ENCODE assay signal across 8 cellular contexts in genomic region chr1:9626201-9626608, GRCh38. TPM values are rescaled to one million over a fixed set of nuclear protein-coding genes. Genes with fewer than 3 reads are reported as not detected.
DNase-seq lines count a peak whose midpoint lies in the region; ATAC-seq and TF ChIP-seq lines count a peak whose summit lies in the region.

No MANE protein-coding gene starts in this region.

- peak overlapping the region; percentile 88 for H3K4me3 Mint-ChIP-seq in activated CD8-positive, alpha-beta T cell treated with anti-CD3 and anti-CD28 coated beads, Interleukin-2, amount 10 ng/mL, durations not matched to agents 7 days and 5 days
- H3K4me3 Mint-ChIP-seq in stimulated activated naive CD8-positive, alpha-beta T cell treated with anti-CD3 and anti-CD28 coated beads, Interleukin-15, amount 100 ng/mL, for 72 hours: peak overlapping the region; percentile 88 to 100
- no peak overlapping the region for H3K4me3 Mint-ChIP-seq in progenitor cell of endocrine pancreas (ENCODE audit: low read depth)

- peak overlapping the region; percentile 82 for H3K27ac Mint-ChIP-seq in activated CD8-positive, alpha-beta T cell treated with anti-CD3 and anti-CD28 coated beads, Interleukin-2, amount 10 ng/mL, durations not matched to agents 7 days and 5 days
- peak overlapping the region; percentile 37 to 58 for H3K27ac Mint-ChIP-seq in stimulated activated naive CD8-positive, alpha-beta T cell treated with anti-CD3 and anti-CD28 coated beads, Interleukin-15, amount 100 ng/mL, for 72 hours
- no peak overlapping the region for H3K27ac Mint-ChIP-seq in progenitor cell of endocrine pancreas

- peaks cover 10% of the 10 kb centered on the region for H3K4me1 ChIP-seq in mammary epithelial cell (ENCODE audit: insufficient read depth, low read length)
- H3K4me1 ChIP-seq in breast epithelium: no peaks in the 10 kb centered on the region
- peaks cover 13% of the 10 kb centered on the region for H3K4me1 ChIP-seq in vagina
- H3K4me1 ChIP-seq in body of pancreas: no peaks in the 10 kb centered on the region

- H3K27me3 ChIP-seq in mammary epithelial cell (ENCODE audit: insufficient read depth, low read length): no peaks in the 10 kb centered on the region
- H3K27me3 ChIP-seq in breast epithelium: peaks cover 0 to 9% of the 10 kb centered on the region in 2 donors
- H3K27me3 ChIP-seq in vagina: no peaks in the 10 kb centered on the region
- no peaks in the 10 kb centered on the region for H3K27me3 ChIP-seq in body of pancreas

- no TSS peak for BruUV-seq in mammary epithelial cell (replicated peaks; lab: Mats Ljungman, UMichigan)

- dilution Hi-C loops in mammary epithelial cell (cut with HindIII; ENCODE audit: low sequenced_read_pairs): loop anchor here (5.0 kb wide), 1 partner anchor 39 kb away; the partner anchor contains the start of gene TMEM201

- 25% methylated on average over 4 of the region's 9 CpGs for WGBS in mammary epithelial cell (ENCODE audit: low coverage, missing lambda C conversion rate)
- WGBS in body of pancreas, 2 donors: 51 to 56% methylated on average over 9 of the region's 9 CpGs

- H3K4me3 ChIP-seq in mammary epithelial cell (replicated peaks in 1 of 3; ENCODE audit: insufficient read depth in 1 of 3, low read depth in 2 of 3, low read length in 3 of 3) (no peak overlapping the region), breast epithelium (peak overlapping the region in 1 of 3 donors; percentile 57), vagina (no peak overlapping the region), body of pancreas (no peak overlapping the region)

- H3K9me3 Mint-ChIP-seq in activated CD8-positive, alpha-beta T cell treated with anti-CD3 and anti-CD28 coated beads, Interleukin-2, amount 10 ng/mL, durations not matched to agents 7 days and 5 days (ENCODE audit: insufficient read depth): no peaks in the 10 kb centered on the region
- no peaks in the 10 kb centered on the region for H3K9me3 Mint-ChIP-seq in stimulated activated naive CD8-positive, alpha-beta T cell treated with anti-CD3 and anti-CD28 coated beads, Interleukin-15, amount 100 ng/mL, for 72 hours
- H3K9me3 Mint-ChIP-seq in progenitor cell of endocrine pancreas (ENCODE audit: low read depth): no peaks in the 10 kb centered on the region

- peaks cover 11% of the 10 kb centered on the region for H3K27me3 Mint-ChIP-seq in activated CD8-positive, alpha-beta T cell treated with anti-CD3 and anti-CD28 coated beads, Interleukin-2, amount 10 ng/mL, durations not matched to agents 7 days and 5 days (ENCODE audit: low read depth)
- no peaks in the 10 kb centered on the region for H3K27me3 Mint-ChIP-seq in stimulated activated naive CD8-positive, alpha-beta T cell treated with anti-CD3 and anti-CD28 coated beads, Interleukin-15, amount 100 ng/mL, for 72 hours
- peaks cover 27% of the 10 kb centered on the region for H3K27me3 Mint-ChIP-seq in progenitor cell of endocrine pancreas

- H3K4me2 ChIP-seq in mammary epithelial cell (ENCODE audit: insufficient read depth, low read depth, low read length): no peak overlapping the region

- CTCF ChIA-PET in mammary epithelial cell (lab: Charles Lee; ENCODE audit: low non-redundant PET): no interaction called here
- CTCF ChIA-PET in activated CD8-positive, alpha-beta T cell treated with anti-CD3 and anti-CD28 coated beads, Interleukin-2, amount 10 ng/mL, durations not matched to agents 7 days and 5 days (lab: Charles Lee): interaction anchor here (0.7 to 7.8 kb wide), 34 partner anchors 9 to 359 kb away, joined by 3 to 232 read pairs (median 6); partner anchors contain the start of gene PIK3CD

- in situ Hi-C loops in mammary epithelial cell (cut with MboI; ENCODE audit: low sequenced_read_pairs in 2 of 2): loop anchor here in 1 of 2 donors (5.0 to 25.0 kb wide), 2 partner anchors 76 to 236 kb away; no protein-coding TSS in a partner anchor

- H3K9me3 ChIP-seq in mammary epithelial cell (replicated peaks; ENCODE audit: insufficient read depth, low read length) (no peaks in the 10 kb centered on the region), breast epithelium (no peaks in the 10 kb centered on the region), vagina (no peaks in the 10 kb centered on the region), body of pancreas (no peaks in the 10 kb centered on the region)

- no peaks in the 10 kb centered on the region for H4K20me1 ChIP-seq in mammary epithelial cell (ENCODE audit: insufficient read depth, low read length)

- H3K79me2 ChIP-seq in mammary epithelial cell (ENCODE audit: insufficient read depth, low read length): no peaks in the 10 kb centered on the region

- peaks cover 34% of the 10 kb centered on the region for H3K4me1 Mint-ChIP-seq in activated CD8-positive, alpha-beta T cell treated with anti-CD3 and anti-CD28 coated beads, Interleukin-2, amount 10 ng/mL, durations not matched to agents 7 days and 5 days (ENCODE audit: low read depth)
- peaks cover 28% of the 10 kb centered on the region for H3K4me1 Mint-ChIP-seq in stimulated activated naive CD8-positive, alpha-beta T cell treated with anti-CD3 and anti-CD28 coated beads, Interleukin-15, amount 100 ng/mL, for 72 hours
- H3K4me1 Mint-ChIP-seq in progenitor cell of endocrine pancreas (ENCODE audit: low read depth): no peaks in the 10 kb centered on the region

- POLR2A ChIA-PET in activated CD8-positive, alpha-beta T cell treated with anti-CD3 and anti-CD28 coated beads, Interleukin-2, amount 10 ng/mL, durations not matched to agents 7 days and 5 days (lab: Charles Lee): interaction anchor here (0.5 to 10.5 kb wide), 12 partner anchors 11 to 236 kb away, joined by 3 to 355 read pairs (median 4); partner anchors contain the start of gene PIK3CD

- H3K27ac ChIP-seq in mammary epithelial cell (ENCODE audit: insufficient read depth, low read depth, low read length): no peak overlapping the region
- H3K27ac ChIP-seq in breast epithelium: no peak overlapping the region
- no peak overlapping the region for H3K27ac ChIP-seq in vagina
- no peak overlapping the region for H3K27ac ChIP-seq in body of pancreas

- peak; percentile 38 for ATAC-seq in HG02973 (IDR thresholded peaks at IDR 0.05; ENCODE audit: unreplicated experiment)
- ATAC-seq in activated CD8-positive, alpha-beta T cell treated with anti-CD3 and anti-CD28 coated beads, Interleukin-2, amount 10 ng/mL, durations not matched to agents 7 days and 5 days: no peak
- no peak for ATAC-seq in stimulated activated naive CD8-positive, alpha-beta T cell treated with anti-CD3 and anti-CD28 coated beads, Interleukin-15, amount 100 ng/mL, for 72 hours
- no peak for ATAC-seq in body of pancreas

- peak; percentile 11 for DNase-seq in mammary epithelial cell
- no peak for DNase-seq in breast epithelium (ENCODE audit: low spot score in 2 of 2)
- peak; percentile 41 for DNase-seq in activated CD8-positive, alpha-beta T cell treated with anti-CD3 and anti-CD28 coated beads, Interleukin-2, amount 10 ng/mL, durations not matched to agents 7 days and 5 days
- DNase-seq in stimulated activated naive CD8-positive, alpha-beta T cell treated with anti-CD3 and anti-CD28 coated beads, Interleukin-15, amount 100 ng/mL, for 72 hours: peak; percentile 44 to 46
- no peak for DNase-seq in progenitor cell of endocrine pancreas (ENCODE audit: low spot score, unreplicated experiment)
- no peak for DNase-seq in vagina (ENCODE audit: extremely low spot score in 2 of 2)
- DNase-seq in body of pancreas: no peak

- peaks cover 22% of the 10 kb centered on the region for H3K36me3 Mint-ChIP-seq in activated CD8-positive, alpha-beta T cell treated with anti-CD3 and anti-CD28 coated beads, Interleukin-2, amount 10 ng/mL, durations not matched to agents 7 days and 5 days (ENCODE audit: low read depth)
- no peaks in the 10 kb centered on the region for H3K36me3 Mint-ChIP-seq in progenitor cell of endocrine pancreas (ENCODE audit: insufficient read depth)

- TF ChIP-seq POLR2A in breast epithelium (IDR thresholded peaks at IDR 0.05): no peak
- no peak for TF ChIP-seq POLR2A in vagina (IDR thresholded peaks at IDR 0.05)
- TF ChIP-seq POLR2A in body of pancreas (IDR thresholded peaks at IDR 0.05): no peak

- H3K36me3 ChIP-seq in mammary epithelial cell (ENCODE audit: insufficient read depth, low read length) (no peaks in the 10 kb centered on the region), breast epithelium (no peaks in the 10 kb centered on the region), vagina (no peaks in the 10 kb centered on the region), body of pancreas (replicated peaks in 1 of 2; ENCODE audit: insufficient read depth in 1 of 2, low read depth in 2 of 2) (no peaks in the 10 kb centered on the region)

- TF ChIP-seq CTCF in mammary epithelial cell (conservative IDR thresholded peaks at IDR 0.05 in 1 of 2, IDR thresholded peaks at IDR 0.05 in 1 of 2; ENCODE audit: extremely low read depth in 1 of 2, insufficient read depth in 1 of 2, low read depth in 1 of 2, low read length in 2 of 2): no peak
- TF ChIP-seq CTCF in breast epithelium (IDR thresholded peaks at IDR 0.05): no peak
- TF ChIP-seq CTCF in progenitor cell of endocrine pancreas (IDR thresholded peaks at IDR 0.05; ENCODE audit: unreplicated experiment): no peak
- no peak for TF ChIP-seq CTCF in vagina (IDR thresholded peaks at IDR 0.05)
- no peak for TF ChIP-seq CTCF in body of pancreas (IDR thresholded peaks at IDR 0.05)

- no peak overlapping the region for H3K9ac ChIP-seq in mammary epithelial cell (ENCODE audit: insufficient read depth, low read length)

- intact Hi-C loops in mammary epithelial cell (cut with micrococcal nuclease): loop anchor here (2.0 kb wide), 1 partner anchor 289 kb away; no protein-coding TSS in a partner anchor
- intact Hi-C loops in breast epithelium (cut with DNase I; ENCODE audit: low total_unique reads): no loop called here
- intact Hi-C loops in vagina (cut with DNase I): loop anchor here (5.0 kb wide), 1 partner anchor 241 kb away; no protein-coding TSS in a partner anchor
- intact Hi-C loops in body of pancreas (cut with DNase I): no loop called here

- peak overlapping the region; percentile 47 for H2AFZ ChIP-seq in mammary epithelial cell (ENCODE audit: low read depth, low read length)

RNA-seq across cellular contexts. Expression of gene PIK3CD, which starts 25.3 kb away (rescaled TPM):
- 10 to 100 TPM in 1 of 2 donors, 1 to 10 TPM in 1; 6.3 to 19.1 TPM for total RNA-seq in mammary epithelial cell
- polyA plus RNA-seq in mammary epithelial cell: 7.4 TPM
- 12.1 TPM for polyA minus RNA-seq in mammary epithelial cell
- 10 to 100 TPM in 2 of 3 donors, 1 to 10 TPM in 1; 8.2 to 12.1 (median 11.9) TPM for total RNA-seq in breast epithelium
- total RNA-seq in activated CD8-positive, alpha-beta T cell treated with anti-CD3 and anti-CD28 coated beads, Interleukin-2, amount 10 ng/mL, durations not matched to agents 7 days and 5 days: 100 to 1,000 TPM; 283 to 285 TPM
- 13.7 and 15.7 TPM in 2 replicates for total RNA-seq in progenitor cell of endocrine pancreas
- total RNA-seq in vagina: 13.0 TPM
- 1 to 10 TPM; 3.3 to 6.2 TPM for total RNA-seq in body of pancreas

RNA-seq across cellular contexts. Expression of gene TMEM201, which starts 37.5 kb away (rescaled TPM):
- total RNA-seq in mammary epithelial cell (10 to 100 TPM in 1 of 2 donors, 1 to 10 TPM in 1; 6.8 to 15.9 TPM), breast epithelium (1 to 10 TPM; 5.0 to 6.2 (median 5.0) TPM), progenitor cell of endocrine pancreas (24.5 and 24.6 TPM in 2 replicates), vagina (12.0 TPM), body of pancreas (10 to 100 TPM in 1 of 2 donors, 1 to 10 TPM in 1; 7.3 to 12.5 TPM)
- 6.8 TPM for polyA plus RNA-seq in mammary epithelial cell
- polyA minus RNA-seq in mammary epithelial cell: 15.3 TPM
- 10 to 100 TPM; 21.1 to 23.2 TPM for total RNA-seq in activated CD8-positive, alpha-beta T cell treated with anti-CD3 and anti-CD28 coated beads, Interleukin-2, amount 10 ng/mL, durations not matched to agents 7 days and 5 days

Comparison
In these comparisons a context has a peak if more than half of its experiments do, and no peak if none do; other contexts are left out.
1. DNase-seq: peak in mammary epithelial cell (single experiment), activated CD8-positive, alpha-beta T cell treated with anti-CD3 and anti-CD28 coated beads, Interleukin-2, amount 10 ng/mL, durations not matched to agents 7 days and 5 days (single experiment) and stimulated activated naive CD8-positive, alpha-beta T cell treated with anti-CD3 and anti-CD28 coated beads, Interleukin-15, amount 100 ng/mL, for 72 hours (2 of 2); none in breast epithelium (0 of 2), progenitor cell of endocrine pancreas (single experiment), vagina (0 of 2) and body of pancreas (0 of 4).
2. intact Hi-C loops: an anchor here in mammary epithelial cell (2.0 kb wide) and vagina (5.0 kb wide); none called in breast epithelium and body of pancreas.
3. RNA of gene PIK3CD, which starts 25.3 kb away (total RNA-seq): 283 to 285 TPM in activated CD8-positive, alpha-beta T cell treated with anti-CD3 and anti-CD28 coated beads, Interleukin-2, amount 10 ng/mL, durations not matched to agents 7 days and 5 days; 6.3 to 19.1 TPM in mammary epithelial cell, 13.7 to 15.7 TPM in progenitor cell of endocrine pancreas, 13.0 TPM in vagina (single experiment), 8.2 to 12.1 TPM in breast epithelium and 3.3 to 6.2 TPM in body of pancreas; every median in the first group is over 10 times any median in the second.